Comparison of ENCODE assay signal across 14 cellular contexts in genomic region chr20:33857722-33858563, GRCh38. TPM values are rescaled to one million over a fixed set of nuclear protein-coding genes. Genes with fewer than 3 reads are reported as not detected.
DNase-seq lines count a peak whose midpoint lies in the region; ATAC-seq and TF ChIP-seq lines count a peak whose summit lies in the region.
"Had no signal": no experiment of that assay in that cellular context is flagged by ENCODE, and none has a peak within 500 bp of the region (broad histone marks: within the 10 kb centered on the region; RNA-seq: fewer than 3 reads in every experiment).

No MANE protein-coding gene starts in this region.

- ATAC-seq in stimulated activated memory B cell treated with anti-CD40 and anti-IgM and Interleukin-4, amounts not matched to agents 10 μg/mL and 1 μg/mL and 100 μg/mL, for 72 hours, result no peak

- no peaks in the 10 kb centered on the region for H3K9me3 Mint-ChIP-seq in activated naive CD4-positive, alpha-beta T cell treated with anti-CD3 and anti-CD28 coated beads, Interleukin-2, amount 50 U/mL, for 24 hours
- no peaks in the 10 kb centered on the region for H3K9me3 Mint-ChIP-seq in endodermal cell
- no peaks in the 10 kb centered on the region for H3K9me3 Mint-ChIP-seq in stimulated activated memory B cell treated with anti-CD40 and anti-IgM and Interleukin-4, amounts not matched to agents 10 μg/mL and 1 μg/mL and 100 μg/mL, for 72 hours

- peaks cover 26% of the 10 kb centered on the region for H3K36me3 ChIP-seq in endodermal cell (ENCODE audit: control insufficient read depth, insufficient read depth, low read length)

- H3K4me3 Mint-ChIP-seq in activated naive CD4-positive, alpha-beta T cell treated with anti-CD3 and anti-CD28 coated beads, Interleukin-2, amount 50 U/mL, for 24 hours, result no peak overlapping the region
- no peak overlapping the region for H3K4me3 Mint-ChIP-seq in endodermal cell
- no peak overlapping the region for H3K4me3 Mint-ChIP-seq in stimulated activated memory B cell treated with anti-CD40 and anti-IgM and Interleukin-4, amounts not matched to agents 10 μg/mL and 1 μg/mL and 100 μg/mL, for 72 hours

- peaks cover 2% of the 10 kb centered on the region for H3K36me3 Mint-ChIP-seq in activated naive CD4-positive, alpha-beta T cell treated with anti-CD3 and anti-CD28 coated beads, Interleukin-2, amount 50 U/mL, for 24 hours
- H3K36me3 Mint-ChIP-seq in endodermal cell (ENCODE audit: low read depth), result peaks cover 38% of the 10 kb centered on the region
- peaks cover 47% of the 10 kb centered on the region for H3K36me3 Mint-ChIP-seq in stimulated activated memory B cell treated with anti-CD40 and anti-IgM and Interleukin-4, amounts not matched to agents 10 μg/mL and 1 μg/mL and 100 μg/mL, for 72 hours

- no peaks in the 10 kb centered on the region for H3K4me1 ChIP-seq in endodermal cell (ENCODE audit: control insufficient read depth, insufficient read depth, low read length)
- H3K4me1 ChIP-seq: parathyroid adenoma had no signal

- no peaks in the 10 kb centered on the region for H3K9me3 ChIP-seq in endodermal cell (ENCODE audit: control insufficient read depth, low read length)

- no peaks in the 10 kb centered on the region for H3K27me3 Mint-ChIP-seq in activated naive CD4-positive, alpha-beta T cell treated with anti-CD3 and anti-CD28 coated beads, Interleukin-2, amount 50 U/mL, for 24 hours
- H3K27me3 Mint-ChIP-seq in endodermal cell (ENCODE audit: insufficient read depth), result no peaks in the 10 kb centered on the region
- H3K27me3 Mint-ChIP-seq in stimulated activated memory B cell treated with anti-CD40 and anti-IgM and Interleukin-4, amounts not matched to agents 10 μg/mL and 1 μg/mL and 100 μg/mL, for 72 hours, result no peaks in the 10 kb centered on the region

- no peak for TF ChIP-seq CTCF in RWPE1 (conservative IDR thresholded peaks at IDR 0.05; ENCODE audit: low read depth)
- no peak for TF ChIP-seq CTCF in endodermal cell (conservative IDR thresholded peaks at IDR 0.05)

- POLR2A ChIA-PET in RWPE1 (lab: Yijun Ruan, JAX; ENCODE audit: low non-redundant PET), result no interaction called here

- no peak overlapping the region for H3K9ac ChIP-seq in endodermal cell (ENCODE audit: extremely low read depth, low read length, poor library complexity, severe bottlenecking)
- H3K9ac ChIP-seq: parathyroid adenoma had no signal

- H3K27ac Mint-ChIP-seq in activated naive CD4-positive, alpha-beta T cell treated with anti-CD3 and anti-CD28 coated beads, Interleukin-2, amount 50 U/mL, for 24 hours, result peak overlapping the region; percentile 76
- peak overlapping the region; percentile 4 for H3K27ac Mint-ChIP-seq in endodermal cell
- H3K27ac Mint-ChIP-seq in stimulated activated memory B cell treated with anti-CD40 and anti-IgM and Interleukin-4, amounts not matched to agents 10 μg/mL and 1 μg/mL and 100 μg/mL, for 72 hours, result peak overlapping the region; percentile 80

- 92 to 96% methylated on average over 10 to 13 of the region's 13 CpGs for WGBS in endodermal cell (ENCODE audit: insufficient coverage in 1 of 2, insufficient read length in 1 of 2), 2 experiments

- DNase-seq in activated naive CD4-positive, alpha-beta T cell (lab: John Stamatoyannopoulos, UW), result no peak
- DNase-seq in RWPE1 (ENCODE audit: low spot score), result no peak
- DNase-seq in endodermal cell, result no peak
- DNase-seq in NK-92 (lab: John Stamatoyannopoulos, UW; ENCODE audit: unreplicated experiment), result no peak
- no peak for DNase-seq in DMS79 (lab: John Stamatoyannopoulos, UW)
- no peak for DNase-seq in SKM-1 treated with dmso at 0.1 percent for 144 hours (lab: John Stamatoyannopoulos, UW; ENCODE audit: unreplicated experiment)
- DNase-seq: activated CD4-positive, alpha-beta T cell treated with anti-CD3 and anti-CD28 coated beads, Interleukin-2, amount 50 U/mL, for 1 hour; activated gamma-delta T cell; NCI-H1048; stimulated activated naive CD4-positive, alpha-beta T cell had no signal

- H3K4me1 Mint-ChIP-seq in activated naive CD4-positive, alpha-beta T cell treated with anti-CD3 and anti-CD28 coated beads, Interleukin-2, amount 50 U/mL, for 24 hours, result peaks cover 42% of the 10 kb centered on the region
- H3K4me1 Mint-ChIP-seq in endodermal cell, result peaks cover 10% of the 10 kb centered on the region
- peaks cover 33% of the 10 kb centered on the region for H3K4me1 Mint-ChIP-seq in stimulated activated memory B cell treated with anti-CD40 and anti-IgM and Interleukin-4, amounts not matched to agents 10 μg/mL and 1 μg/mL and 100 μg/mL, for 72 hours

- no peak overlapping the region for H3K4me3 ChIP-seq in endodermal cell (ENCODE audit: low read length)
- H3K4me3 ChIP-seq: smooth muscle cell had no signal

- H3K27me3 ChIP-seq in endodermal cell (ENCODE audit: control insufficient read depth, insufficient read depth, low read length, poor library complexity, severe bottlenecking), result no peaks in the 10 kb centered on the region

- H3K27ac ChIP-seq in RWPE1, result peak overlapping the region; percentile 4; the same call in 1 of the 2 replicates
- H3K27ac ChIP-seq in endodermal cell (ENCODE audit: low read depth, low read length), result no peak overlapping the region
- H3K27ac ChIP-seq: parathyroid adenoma had no signal

- CTCF ChIA-PET in RWPE1 (lab: Yijun Ruan, JAX), result interaction anchor here (0.6 to 1.0 kb wide), 3 partner anchors 52 to 343 kb away, joined by 3 read pairs; no protein-coding TSS in a partner anchor

RNA-seq across cellular contexts. Expression of gene CHMP4B, which starts 46.8 kb away (rescaled TPM):
- 100 to 1,000 TPM in 1 of 2 donors, 10 to 100 TPM in 1; 81.5 to 116 TPM for total RNA-seq in endodermal cell
- 74.7 TPM for polyA plus RNA-seq in endodermal cell (2013, experiment 1 of 2)
- polyA plus RNA-seq in endodermal cell (2013, experiment 2 of 2), result 71.3 TPM

Comparison
In these comparisons a context has a peak if more than half of its experiments do, and no peak if none do; other contexts are left out.
1. H3K27ac Mint-ChIP-seq: peak in every context shown above with its lines; median percentile 80 in stimulated activated memory B cell treated with anti-CD40 and anti-IgM and Interleukin-4, amounts not matched to agents 10 μg/mL and 1 μg/mL and 100 μg/mL, for 72 hours; 76 in activated naive CD4-positive, alpha-beta T cell treated with anti-CD3 and anti-CD28 coated beads, Interleukin-2, amount 50 U/mL, for 24 hours; 4 in endodermal cell.